In genomic region chr17:44071198-44071520, GRCh38 we compare ENCODE assay signal across 8 cellular contexts. TPM values are rescaled to one million over a fixed set of nuclear protein-coding genes. Genes with fewer than 3 reads are reported as not detected.
DNase-seq lines count a peak whose midpoint lies in the region; ATAC-seq, FAIRE-seq and TF ChIP-seq lines count a peak whose summit lies in the region.

No MANE protein-coding gene starts in this region.

- intact Hi-C loops in Caco-2 (cut with micrococcal nuclease; ENCODE audit: unreplicated experiment) (loop anchor here (2.0 kb wide), 1 partner anchor 52 kb away; the partner anchor contains the start of gene HDAC5), IMR-90 (cut with micrococcal nuclease) (no loop called here)

- H3K27ac Mint-ChIP-seq in Caco-2 (ENCODE audit: unreplicated experiment) = peak overlapping the region; percentile 100
- H3K27ac Mint-ChIP-seq in naive thymus-derived CD8-positive, alpha-beta T cell = peak overlapping the region; percentile 90 to 97 (median 95)

- peaks cover 36% of the 10 kb centered on the region for H3K36me3 Mint-ChIP-seq in Caco-2 (ENCODE audit: insufficient read depth, unreplicated experiment)
- H3K36me3 Mint-ChIP-seq in naive thymus-derived CD8-positive, alpha-beta T cell = peaks cover 0 to 5% (median 0%) of the 10 kb centered on the region in 3 donors

- TSS peak; percentile 64 for BruUV-seq in Caco-2 (replicated peaks; lab: Mats Ljungman, UMichigan)
- TSS peak; percentile 70 for BruUV-seq in IMR-90 (replicated peaks; lab: Mats Ljungman, UMichigan)

- H2BK5ac ChIP-seq in IMR-90 (ENCODE audit: low read depth, low read length, poor library complexity, severe bottlenecking) = peak overlapping the region; percentile 90

- peak overlapping the region; percentile 87 for H3K9ac ChIP-seq in IMR-90 (ENCODE audit: low read depth, low read length)

- TF ChIP-seq CTCF in Caco-2 (IDR thresholded peaks at IDR 0.05; ENCODE audit: insufficient read depth in 1 of 2, low read depth in 1 of 2, low read length in 1 of 2, severe bottlenecking in 1 of 2, unreplicated experiment in 1 of 2) = no peak
- TF ChIP-seq CTCF in IMR-90 (conservative IDR thresholded peaks at IDR 0.05; ENCODE audit: low read depth, low read length) = no peak
- TF ChIP-seq CTCF in bronchial epithelial cell (IDR thresholded peaks at IDR 0.05; ENCODE audit: insufficient read depth, low read length, severe bottlenecking) = no peak

- H3K14ac ChIP-seq in IMR-90 (replicated peaks; ENCODE audit: low read depth, low read length) = peak overlapping the region; percentile 94

- no peaks in the 10 kb centered on the region for H3K27me3 ChIP-seq in Caco-2 (replicated peaks; ENCODE audit: control insufficient read depth, insufficient read depth, low read length)
- H3K27me3 ChIP-seq in IMR-90 (ENCODE audit: control insufficient read depth, insufficient read depth, low read length) = no peaks in the 10 kb centered on the region
- no peaks in the 10 kb centered on the region for H3K27me3 ChIP-seq in bronchial epithelial cell (ENCODE audit: control insufficient read depth, insufficient read depth, low read length)

- H3K27ac ChIP-seq in IMR-90 (ENCODE audit: insufficient read depth, low read length) = peak overlapping the region; percentile 91

- peaks cover 19% of the 10 kb centered on the region for H3K4me1 ChIP-seq in Caco-2
- H3K4me1 ChIP-seq in IMR-90 (ENCODE audit: control insufficient read depth, insufficient read depth, low read length) = peaks cover 9% of the 10 kb centered on the region

- peak overlapping the region; percentile 94 for H2AK5ac ChIP-seq in IMR-90 (ENCODE audit: low read depth, low read length)

- no peak overlapping the region; the same call in 1 of the 2 replicates for H2BK20ac ChIP-seq in IMR-90 (ENCODE audit: low read depth, low read length)

- ATAC-seq in IMR-90 (ENCODE audit: low read depth) (no peak), HG02970 (IDR thresholded peaks at IDR 0.05; ENCODE audit: low FRiP score, unreplicated experiment) (no peak), GM19023 (IDR thresholded peaks at IDR 0.05; ENCODE audit: unreplicated experiment) (no peak), GM19324 (IDR thresholded peaks at IDR 0.05; ENCODE audit: low FRiP score, unreplicated experiment) (no peak)
- no peak for ATAC-seq in naive thymus-derived CD8-positive, alpha-beta T cell

- H4K8ac ChIP-seq in IMR-90 (ENCODE audit: low read depth in 2 of 2, low read length in 2 of 2) = peak overlapping the region; percentile 96 to 98

- H4K20me1 ChIP-seq in IMR-90 (ENCODE audit: insufficient read depth, low read length) = peaks cover 7% of the 10 kb centered on the region; the same call in 1 of the 2 replicates

- in situ Hi-C loops in IMR-90 (cut with MboI; ENCODE audit: low sequenced_read_pairs) = no loop called here

- no CpG with 5 or more reads among the region's 3 CpGs for WGBS in IMR-90 (ENCODE audit: extremely low coverage in 2 of 2, insufficient read length in 1 of 2), 2 experiments

- peak overlapping the region; percentile 73 for H3K4me2 ChIP-seq in IMR-90 (ENCODE audit: low read depth, low read length)

- dilution Hi-C loops in IMR-90 (cut with HindIII; ENCODE audit: low sequenced_read_pairs, unreplicated experiment) = no loop called here

- no peak overlapping the region; the same call in 2 of the 3 replicates for H2BK15ac ChIP-seq in IMR-90 (ENCODE audit: low read depth, low read length)

- H3K4me3 Mint-ChIP-seq in Caco-2 (ENCODE audit: unreplicated experiment) = peak overlapping the region; percentile 96
- peak overlapping the region; percentile 87 to 98 (median 96) for H3K4me3 Mint-ChIP-seq in naive thymus-derived CD8-positive, alpha-beta T cell

- peak overlapping the region; percentile 95 for H2AFZ ChIP-seq in IMR-90 (replicated peaks; ENCODE audit: low read length, poor library complexity)

- CTCF ChIA-PET in Caco-2 (lab: Charles Lee) (no interaction called here), IMR-90 (lab: Yijun Ruan, JAX) (no interaction called here)

- H4K5ac ChIP-seq in IMR-90 (ENCODE audit: low read depth, low read length) = peak overlapping the region; percentile 62

- H3K27me3 Mint-ChIP-seq in Caco-2 (ENCODE audit: insufficient read depth, unreplicated experiment) = no peaks in the 10 kb centered on the region
- H3K27me3 Mint-ChIP-seq in naive thymus-derived CD8-positive, alpha-beta T cell = no peaks in the 10 kb centered on the region

- TF ChIP-seq POLR2A in IMR-90 (IDR thresholded peaks at IDR 0.05; ENCODE audit: low read depth, low read length) = no peak

- H3K9me1 ChIP-seq in IMR-90 (ENCODE audit: insufficient read depth, low read length) = peaks cover 6% of the 10 kb centered on the region

- peak overlapping the region; percentile 95 for H3K4ac ChIP-seq in IMR-90 (ENCODE audit: low read depth, low read length)

- H3K79me1 ChIP-seq in IMR-90 (ENCODE audit: low read depth in 1 of 2, low read length in 2 of 2) = peaks cover 19 to 57% of the 10 kb centered on the region in 2 experiments; a peak in 3 of 4 replicates

- no peaks in the 10 kb centered on the region for H3K9me3 ChIP-seq in Caco-2
- H3K9me3 ChIP-seq in IMR-90 (ENCODE audit: control insufficient read depth, insufficient read depth, low read length) = no peaks in the 10 kb centered on the region

- H2BK120ac ChIP-seq in IMR-90 (ENCODE audit: low read depth, low read length) = peak overlapping the region; percentile 56; the same call in 1 of the 2 replicates

- peak overlapping the region; percentile 97 for H4K91ac ChIP-seq in IMR-90 (ENCODE audit: insufficient read depth, low read depth, low read length)

- H3K9me3 Mint-ChIP-seq in Caco-2 (ENCODE audit: unreplicated experiment) = no peaks in the 10 kb centered on the region
- H3K9me3 Mint-ChIP-seq in naive thymus-derived CD8-positive, alpha-beta T cell = no peaks in the 10 kb centered on the region

- POLR2A ChIA-PET in Caco-2 (lab: Charles Lee) = interaction anchor here (0.5 to 0.8 kb wide), 2 partner anchors 12 to 52 kb away, joined by 4 read pairs; partner anchors contain the start of gene HDAC5
- POLR2A ChIA-PET in IMR-90 (lab: Charles Lee; ENCODE audit: unreplicated experiment) = no interaction called here
- POLR2A ChIA-PET in naive thymus-derived CD8-positive, alpha-beta T cell (lab: Charles Lee) = interaction anchor here (0.9 kb wide), 1 partner anchor 52 kb away, joined by 3 read pairs; the partner anchor contains the start of gene HDAC5

- H3K18ac ChIP-seq in IMR-90 (ENCODE audit: low read depth, low read length) = peak overlapping the region; percentile 43

- peak overlapping the region; percentile 78 for H3K23ac ChIP-seq in IMR-90 (ENCODE audit: low read depth, low read length)

- no peak for TF ChIP-seq RAD21 in IMR-90 (IDR thresholded peaks at IDR 0.05; ENCODE audit: low read length)

- peak overlapping the region; percentile 89 for H3K4me3 ChIP-seq in Caco-2 (ENCODE audit: low read depth, low read length)
- peak overlapping the region; percentile 56 for H3K4me3 ChIP-seq in IMR-90 (ENCODE audit: insufficient read depth, low read depth, low read length)
- H3K4me3 ChIP-seq in bronchial epithelial cell (ENCODE audit: low read depth, low read length) = peak overlapping the region; percentile 91

- DNase-seq in Caco-2 (no peak), IMR-90 (peak; percentile 88), bronchial epithelial cell (ENCODE audit: low read depth) (peak; percentile 75), cerebellar cortex (ENCODE audit: low spot score) (no peak)
- no peak for DNase-seq in naive thymus-derived CD8-positive, alpha-beta T cell

- H3K56ac ChIP-seq in IMR-90 (ENCODE audit: extremely low read depth, insufficient read depth, low read length) = peak overlapping the region; percentile 81

- peaks cover 15% of the 10 kb centered on the region for H3K4me1 Mint-ChIP-seq in Caco-2 (ENCODE audit: low read depth, unreplicated experiment)
- H3K4me1 Mint-ChIP-seq in naive thymus-derived CD8-positive, alpha-beta T cell = peaks cover 20 to 49% (median 48%) of the 10 kb centered on the region in 4 donors

- no peak for FAIRE-seq in bronchial epithelial cell (lab: Jason Lieb, UNC)

- peak overlapping the region; percentile 95 for H2AK9ac ChIP-seq in IMR-90 (replicated peaks; ENCODE audit: low read depth, low read length, poor library complexity)

- peaks cover 4% of the 10 kb centered on the region for H3K36me3 ChIP-seq in Caco-2 (ENCODE audit: control insufficient read depth, insufficient read depth, low read length)
- H3K36me3 ChIP-seq in IMR-90 (ENCODE audit: control insufficient read depth, insufficient read depth, low read length) = peaks cover 17% of the 10 kb centered on the region
- H3K36me3 ChIP-seq in bronchial epithelial cell (ENCODE audit: control insufficient read depth, insufficient read depth, low read length) = peaks cover 12% of the 10 kb centered on the region

RNA-seq across cellular contexts. Expression of gene G6PC3, which starts 0.6 kb away (rescaled TPM):
- total RNA-seq in Caco-2 (2022) (60.1 and 64.5 TPM in 2 replicates), IMR-90 (2012; rRNA removed) (19.4 and 20.4 TPM in 2 replicates), bronchial epithelial cell (7.6 and 9.2 TPM in 2 replicates)
- 107 and 127 TPM in 2 replicates for polyA plus RNA-seq in IMR-90 (2012; rRNA removed)
- 87.5 and 210 TPM in 2 replicates for polyA plus RNA-seq in IMR-90 (2012; cell fraction: cytosol; rRNA removed)
- polyA plus RNA-seq in IMR-90 (2012; cell fraction: nucleus; rRNA removed; ENCODE audit: low replicate concordance) = 49.2 and 86.8 TPM in 2 replicates
- 10 to 100 TPM; 15.0 to 19.1 TPM for total RNA-seq in naive thymus-derived CD8-positive, alpha-beta T cell
- polyA plus RNA-seq in naive thymus-derived CD8-positive, alpha-beta T cell = 10 to 100 TPM; 25.5 to 31.3 (median 26.6) TPM

RNA-seq across cellular contexts. Expression of gene LSM12, which starts 4.7 kb away (rescaled TPM):
- total RNA-seq in Caco-2 (2022) (83.1 and 85.5 TPM in 2 replicates), IMR-90 (2012; rRNA removed) (41.0 and 50.3 TPM in 2 replicates), bronchial epithelial cell (18.9 and 20.3 TPM in 2 replicates)
- polyA plus RNA-seq in IMR-90 (2012; rRNA removed) = 37.6 and 38.0 TPM in 2 replicates
- polyA plus RNA-seq in IMR-90 (2012; cell fraction: cytosol; rRNA removed) = 20.3 and 21.4 TPM in 2 replicates
- 8.8 and 29.9 TPM in 2 replicates for polyA plus RNA-seq in IMR-90 (2012; cell fraction: nucleus; rRNA removed; ENCODE audit: low replicate concordance)
- 10 to 100 TPM; 33.3 to 36.0 TPM for total RNA-seq in naive thymus-derived CD8-positive, alpha-beta T cell
- polyA plus RNA-seq in naive thymus-derived CD8-positive, alpha-beta T cell = 10 to 100 TPM; 63.4 to 82.6 (median 66.7) TPM

RNA-seq across cellular contexts. Expression of gene HDAC5, which starts 52.3 kb away (rescaled TPM):
- total RNA-seq in Caco-2 (2022) (25.9 and 27.0 TPM in 2 replicates), IMR-90 (2012; rRNA removed) (61.3 and 71.4 TPM in 2 replicates), bronchial epithelial cell (18.4 TPM in 2 replicates)
- 47.0 and 50.0 TPM in 2 replicates for polyA plus RNA-seq in IMR-90 (2012; rRNA removed)
- 21.2 and 58.0 TPM in 2 replicates for polyA plus RNA-seq in IMR-90 (2012; cell fraction: cytosol; rRNA removed)
- 87.7 and 169 TPM in 2 replicates for polyA plus RNA-seq in IMR-90 (2012; cell fraction: nucleus; rRNA removed; ENCODE audit: low replicate concordance)
- total RNA-seq in naive thymus-derived CD8-positive, alpha-beta T cell = 10 to 100 TPM; 71.1 to 73.8 TPM
- polyA plus RNA-seq in naive thymus-derived CD8-positive, alpha-beta T cell = 10 to 100 TPM; 25.3 to 41.8 (median 27.2) TPM

RNA-seq across cellular contexts. Expression of gene TMEM101, which starts 56.4 kb away (rescaled TPM):
- total RNA-seq in Caco-2 (2022) (41.7 and 43.5 TPM in 2 replicates), IMR-90 (2012; rRNA removed) (36.6 and 42.5 TPM in 2 replicates), bronchial epithelial cell (64.3 and 85.6 TPM in 2 replicates)
- polyA plus RNA-seq in IMR-90 (2012; rRNA removed) = 30.7 and 34.4 TPM in 2 replicates
- polyA plus RNA-seq in IMR-90 (2012; cell fraction: cytosol; rRNA removed) = 31.0 and 46.5 TPM in 2 replicates
- 15.8 and 29.9 TPM in 2 replicates for polyA plus RNA-seq in IMR-90 (2012; cell fraction: nucleus; rRNA removed; ENCODE audit: low replicate concordance)
- total RNA-seq in naive thymus-derived CD8-positive, alpha-beta T cell = 10 to 100 TPM; 26.8 to 27.6 TPM
- polyA plus RNA-seq in naive thymus-derived CD8-positive, alpha-beta T cell = 10 to 100 TPM; 23.6 to 28.8 (median 27.1) TPM

Comparison
In these comparisons a context has a peak if more than half of its experiments do, and no peak if none do; other contexts are left out.
1. DNase-seq: peak in IMR-90 (single experiment) and bronchial epithelial cell (single experiment); none in Caco-2 (0 of 2), naive thymus-derived CD8-positive, alpha-beta T cell (0 of 10) and cerebellar cortex (single experiment).
2. Peak in every context shown above with its lines, with median percentiles within 50 percentile points of each other: H3K4me3 ChIP-seq.